In the genomic region with DNA sequence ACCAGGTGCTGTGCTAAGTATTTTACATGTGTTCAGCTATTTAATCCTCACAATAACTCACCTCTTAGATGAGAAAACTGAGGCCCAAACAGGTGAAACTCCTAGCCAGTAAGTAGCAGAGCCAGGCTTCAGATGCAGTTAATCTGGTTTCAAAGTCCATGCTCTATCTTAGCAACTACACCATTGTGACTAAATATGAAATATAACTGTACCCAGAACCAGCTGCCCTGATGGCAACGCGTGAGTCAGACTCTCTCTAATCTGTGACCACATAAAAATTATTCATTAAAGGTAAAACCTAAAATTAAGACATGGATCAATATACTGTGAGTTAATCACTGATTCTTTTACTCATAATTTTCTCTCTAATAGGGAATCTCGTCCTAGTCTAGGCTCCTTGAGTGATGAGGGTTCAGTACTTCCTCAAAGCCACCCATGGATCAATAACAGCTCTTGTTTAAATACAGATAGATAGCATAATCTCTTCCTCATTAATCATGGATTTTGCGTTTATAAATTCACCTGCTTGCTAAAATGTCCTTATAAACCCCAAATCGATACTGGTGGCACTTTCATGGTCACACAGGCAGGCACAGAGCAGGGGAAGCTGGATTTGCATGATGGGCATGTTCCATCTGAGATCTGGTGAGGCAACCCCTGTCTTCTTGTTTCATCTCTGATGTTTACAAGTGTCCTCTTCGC, we compare ENCODE assay signal across 12 cellular contexts. TPM values are rescaled to one million over a fixed set of nuclear protein-coding genes. Genes with fewer than 3 reads are reported as not detected.
"Had no signal": no experiment of that assay in that cellular context is flagged by ENCODE, and none has a peak within 500 bp of the region (broad histone marks: within the 10 kb centered on the region; RNA-seq: fewer than 3 reads in every experiment).

No MANE protein-coding gene starts in this region.

RNA-seq across cellular contexts. Expression of a gene that starts 50.7 kb away (rescaled TPM):
- total RNA-seq: activated CD4-positive, alpha-beta T cell treated with anti-CD3 and anti-CD28 coated beads for 36 hours; activated CD4-positive, alpha-beta T cell treated with anti-CD3 and anti-CD28 coated beads, Interleukin-2, amount 10 ng/mL, durations not matched to agents 24 days and 14 days; activated CD8-positive, alpha-beta memory T cell treated with anti-CD3 and anti-CD28 coated beads for 36 hours; activated CD8-positive, alpha-beta T cell treated with anti-CD3 and anti-CD28 coated beads, Interleukin-2, amount 10 ng/mL, durations not matched to agents 7 days and 5 days; activated naive CD4-positive, alpha-beta T cell treated with anti-CD3 and anti-CD28 coated beads for 36 hours; activated naive CD8-positive, alpha-beta T cell treated with anti-CD3 and anti-CD28 coated beads for 36 hours; activated T-helper 1 cell treated with anti-CD3 and anti-CD28 coated beads, Interleukin-12 subunit alpha, Interleukin-12 subunit beta, Interleukin-2, Interleukin-4 antibody, amounts not matched to agents 30 ng/mL and 10 ng/mL and 1 ng/mL, durations not matched to agents 14 hours and 24 hours and 36 hours; activated T-helper 2 cell treated with anti-CD3 and anti-CD28 coated beads, Interferon-gamma antibody, Interleukin-2, Interleukin-4, amounts not matched to agents 10 μg/mL and 5 μg/mL and 100 μg/mL, durations not matched to agents 14 hours and 24 hours and 36 hours; cardiac muscle cell; dermis microvascular lymphatic vessel endothelial cell; endothelial cell of umbilical vein; glomerular endothelial cell had no signal
- polyA plus RNA-seq: cardiac muscle cell, endothelial cell of umbilical vein had no signal
